34 cellular contexts compared by ENCODE assay signal in genomic region chr5:66608501-66608900, GRCh38.
"Had no signal": no experiment of that assay in that cellular context is flagged by ENCODE, and none has a peak within 500 bp of the region (broad histone marks: within the 10 kb centered on the region; RNA-seq: fewer than 3 reads in every experiment).

No MANE protein-coding gene starts in this region.

- H3K27ac ChIP-seq: adrenal gland, cardiac muscle cell, VCaP had no signal

- H3K4me3 ChIP-seq: adrenal gland, cardiac muscle cell had no signal

- ATAC-seq: activated CD8-positive, alpha-beta T cell treated with anti-CD3 and anti-CD28 coated beads for 36 hours; activated naive CD4-positive, alpha-beta T cell treated with anti-CD3 and anti-CD28 coated beads, Interleukin-2, amount 50 U/mL, for 72 hours; activated T-cell treated with anti-CD3 and anti-CD28 coated beads, Interleukin-2, amount 50 U/mL, for 4 hours; activated T-helper 17 cell treated with anti-CD3 and anti-CD28 coated beads, Interleukin-2, amount 50 U/mL, for 72 hours had no signal

- H3K27me3 Mint-ChIP-seq: activated B cell treated with CpG ODN at 0.5 μM for 24 hours had no signal

- H3K27me3 ChIP-seq: adrenal gland had no signal

- H3K4me3 Mint-ChIP-seq: activated B cell treated with CpG ODN at 0.5 μM for 24 hours; activated CD4-positive, alpha-beta memory T cell treated with anti-CD3 and anti-CD28 coated beads for 36 hours; activated CD4-positive, alpha-beta T cell treated with anti-CD3 and anti-CD28 coated beads, Interleukin-2, amount 10 ng/mL, durations not matched to agents 24 days and 14 days; activated CD8-positive, alpha-beta T cell treated with anti-CD3 and anti-CD28 coated beads for 36 hours; activated naive CD4-positive, alpha-beta T cell treated with anti-CD3 and anti-CD28 coated beads for 36 hours; activated naive CD8-positive, alpha-beta T cell treated with anti-CD3 and anti-CD28 coated beads for 36 hours; activated T-cell treated with anti-CD3 and anti-CD28 coated beads, Interleukin-2, amount 50 U/mL, for 4 hours; activated T-cell treated with anti-CD3 and anti-CD28 coated beads, Interleukin-2, amount 50 U/mL, for 72 hours; activated T-helper 1 cell treated with anti-CD3 and anti-CD28 coated beads, Interleukin-12 subunit alpha, Interleukin-12 subunit beta, Interleukin-2, Interleukin-4 antibody, amounts not matched to agents 30 ng/mL and 10 ng/mL and 1 ng/mL, durations not matched to agents 14 hours and 24 hours and 36 hours; activated T-helper 17 cell treated with anti-CD3 and anti-CD28 coated beads, Interleukin-2, amount 50 U/mL, for 72 hours; brain; central memory CD8-positive, alpha-beta T cell; T-helper 1 cell treated with Interleukin-12 subunit alpha and Interleukin-12 subunit beta and Interleukin-4 antibody, amounts not matched to agents 30 μg/mL and 1 μg/mL, for 36 hours; T-helper 2 cell treated with Interferon-gamma antibody and Interleukin-4, amounts not matched to agents 5 μg/mL and 100 μg/mL, for 36 hours had no signal

- H3K9me3 ChIP-seq: adrenal gland had no signal

- H3K36me3 Mint-ChIP-seq: activated CD4-positive, alpha-beta memory T cell treated with anti-CD3 and anti-CD28 coated beads for 36 hours; activated naive CD4-positive, alpha-beta T cell treated with anti-CD3 and anti-CD28 coated beads, Interleukin-2, amount 50 U/mL, for 72 hours; activated naive CD8-positive, alpha-beta T cell treated with anti-CD3 and anti-CD28 coated beads for 36 hours; brain had no signal

- H3K9me3 Mint-ChIP-seq: activated B cell treated with CpG ODN at 0.5 μM for 24 hours; activated CD4-positive, alpha-beta memory T cell treated with anti-CD3 and anti-CD28 coated beads for 36 hours; activated CD4-positive, alpha-beta T cell treated with anti-CD3 and anti-CD28 coated beads, Interleukin-2, amount 10 ng/mL, durations not matched to agents 24 days and 14 days; activated CD8-positive, alpha-beta T cell treated with anti-CD3 and anti-CD28 coated beads for 36 hours; activated naive CD4-positive, alpha-beta T cell treated with anti-CD3 and anti-CD28 coated beads for 36 hours; activated naive CD4-positive, alpha-beta T cell treated with anti-CD3 and anti-CD28 coated beads, Interleukin-2, amount 50 U/mL, for 72 hours; activated naive CD8-positive, alpha-beta T cell treated with anti-CD3 and anti-CD28 coated beads for 36 hours; activated T-cell treated with anti-CD3 and anti-CD28 coated beads, Interleukin-2, amount 50 U/mL, for 4 hours; activated T-cell treated with anti-CD3 and anti-CD28 coated beads, Interleukin-2, amount 50 U/mL, for 72 hours; activated T-helper 1 cell treated with anti-CD3 and anti-CD28 coated beads, Interleukin-12 subunit alpha, Interleukin-12 subunit beta, Interleukin-2, Interleukin-4 antibody, amounts not matched to agents 30 ng/mL and 10 ng/mL and 1 ng/mL, durations not matched to agents 14 hours and 24 hours and 36 hours; activated T-helper 17 cell treated with anti-CD3 and anti-CD28 coated beads, Interleukin-2, amount 50 U/mL, for 72 hours; brain; central memory CD8-positive, alpha-beta T cell; T-helper 1 cell treated with Interleukin-12 subunit alpha and Interleukin-12 subunit beta and Interleukin-4 antibody, amounts not matched to agents 30 μg/mL and 1 μg/mL, for 36 hours; T-helper 2 cell treated with Interferon-gamma antibody and Interleukin-4, amounts not matched to agents 5 μg/mL and 100 μg/mL, for 36 hours had no signal

- H3K36me3 ChIP-seq: adrenal gland, cardiac muscle cell had no signal

- H3K4me1 Mint-ChIP-seq: activated naive CD8-positive, alpha-beta T cell treated with anti-CD3 and anti-CD28 coated beads for 36 hours; activated T-helper 17 cell treated with anti-CD3 and anti-CD28 coated beads, Interleukin-2, amount 50 U/mL, for 72 hours; brain; central memory CD8-positive, alpha-beta T cell had no signal

- DNase-seq: activated B cell treated with CpG ODN at 0.5 μM for 24 hours; activated CD4-positive, alpha-beta memory T cell treated with anti-CD3 and anti-CD28 coated beads for 36 hours; activated CD4-positive, alpha-beta T cell treated with anti-CD3 and anti-CD28 coated beads for 4 hours; activated CD4-positive, alpha-beta T cell treated with anti-CD3 and anti-CD28 coated beads, Interleukin-2, amount 10 ng/mL, durations not matched to agents 24 days and 14 days; activated CD4-positive, alpha-beta T cell treated with anti-CD3 and anti-CD28 coated beads, Interleukin-2, amount 50 U/mL, for 1 hour; activated CD4-positive, alpha-beta T cell treated with anti-CD3 and anti-CD28 coated beads, Interleukin-2, amount 50 U/mL, for 4 hours; activated CD4-positive, CD25-positive, alpha-beta regulatory T cell treated with anti-CD3 and anti-CD28 coated beads, Interleukin-2, amount 50 U/mL, for 72 hours; activated CD8-positive, alpha-beta memory T cell treated with anti-CD3 and anti-CD28 coated beads, Interleukin-2, amount 50 U/mL, for 4 hours; activated CD8-positive, alpha-beta T cell treated with anti-CD3 and anti-CD28 coated beads for 36 hours; activated effector memory CD4-positive, alpha-beta T cell treated with anti-CD3 and anti-CD28 coated beads, Interleukin-2, amount 50 U/mL, for 16 hours; activated gamma-delta T cell treated with Interleukin-2 at 50 U/mL for 16 hours; activated naive CD4-positive, alpha-beta T cell; activated naive CD4-positive, alpha-beta T cell treated with anti-CD3 and anti-CD28 coated beads for 36 hours; activated naive CD4-positive, alpha-beta T cell treated with anti-CD3 and anti-CD28 coated beads, Interleukin-2, amount 50 U/mL, for 16 hours; activated naive CD8-positive, alpha-beta T cell treated with anti-CD3 and anti-CD28 coated beads for 36 hours; activated T-cell treated with anti-CD3 and anti-CD28 coated beads for 4 hours; activated T-cell treated with anti-CD3 and anti-CD28 coated beads, Interleukin-2, amount 50 U/mL, for 1 hour; activated T-cell treated with anti-CD3 and anti-CD28 coated beads, Interleukin-2, amount 50 U/mL, for 4 hours; activated T-cell treated with anti-CD3 and anti-CD28 coated beads, Interleukin-2, amount 50 U/mL, for 72 hours; adrenal gland; amniotic stem cell; aorta; caudate nucleus; T-helper 2 cell; T-helper 9 cell had no signal

- H3K27ac Mint-ChIP-seq: activated B cell treated with CpG ODN at 0.5 μM for 24 hours; activated CD4-positive, alpha-beta memory T cell treated with anti-CD3 and anti-CD28 coated beads for 36 hours; activated CD4-positive, alpha-beta T cell treated with anti-CD3 and anti-CD28 coated beads, Interleukin-2, amount 10 ng/mL, durations not matched to agents 24 days and 14 days; activated CD8-positive, alpha-beta T cell treated with anti-CD3 and anti-CD28 coated beads for 36 hours; activated naive CD4-positive, alpha-beta T cell treated with anti-CD3 and anti-CD28 coated beads for 36 hours; activated naive CD4-positive, alpha-beta T cell treated with anti-CD3 and anti-CD28 coated beads, Interleukin-2, amount 50 U/mL, for 72 hours; activated naive CD8-positive, alpha-beta T cell treated with anti-CD3 and anti-CD28 coated beads for 36 hours; activated T-cell treated with anti-CD3 and anti-CD28 coated beads, Interleukin-2, amount 50 U/mL, for 72 hours; activated T-helper 1 cell treated with anti-CD3 and anti-CD28 coated beads, Interleukin-12 subunit alpha, Interleukin-12 subunit beta, Interleukin-2, Interleukin-4 antibody, amounts not matched to agents 30 ng/mL and 10 ng/mL and 1 ng/mL, durations not matched to agents 14 hours and 24 hours and 36 hours; activated T-helper 17 cell treated with anti-CD3 and anti-CD28 coated beads, Interleukin-2, amount 50 U/mL, for 72 hours; brain; T-helper 1 cell treated with Interleukin-12 subunit alpha and Interleukin-12 subunit beta and Interleukin-4 antibody, amounts not matched to agents 30 μg/mL and 1 μg/mL, for 36 hours; T-helper 2 cell treated with Interferon-gamma antibody and Interleukin-4, amounts not matched to agents 5 μg/mL and 100 μg/mL, for 36 hours had no signal

- H3K4me1 ChIP-seq: adrenal gland had no signal
